33 cellular contexts compared by ENCODE assay signal in the genomic region with DNA sequence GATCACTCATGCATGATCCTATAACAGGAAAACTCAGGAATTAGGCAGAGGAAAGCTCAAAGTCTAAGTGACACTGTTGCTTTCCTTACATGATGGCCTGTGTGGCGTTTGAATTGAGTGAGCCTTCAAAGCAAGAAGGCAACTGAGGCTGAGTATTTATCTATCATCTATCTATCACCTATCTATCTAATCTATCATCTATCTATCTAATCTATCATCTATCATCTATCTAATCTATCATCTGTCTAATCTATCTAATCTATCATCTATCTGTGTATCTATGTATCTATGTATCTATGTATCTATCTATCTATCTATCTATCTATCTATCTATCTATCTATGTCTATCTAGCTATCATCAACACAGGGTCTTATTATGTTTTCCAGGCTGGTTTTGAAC.
"Had no signal": no experiment of that assay in that cellular context is flagged by ENCODE, and none has a peak within 500 bp of the region (broad histone marks: within the 10 kb centered on the region; RNA-seq: fewer than 3 reads in every experiment).

No MANE protein-coding gene starts in this region.

- H3K27me3 ChIP-seq: adrenal gland, ascending aorta, body of pancreas, brain microvascular endothelial cell, breast epithelium, cardiac muscle cell had no signal

- FAIRE-seq: astrocyte, bronchial epithelial cell had no signal

- ATAC-seq: activated naive CD4-positive, alpha-beta T cell treated with anti-CD3 and anti-CD28 coated beads, Interleukin-2, amount 50 U/mL, for 72 hours; activated naive CD8-positive, alpha-beta T cell treated with anti-CD3 and anti-CD28 coated beads, Interleukin-2, amount 50 U/mL, for 24 hours; activated T-cell treated with anti-CD3 and anti-CD28 coated beads, Interleukin-2, amount 50 U/mL, for 4 hours; activated T-cell treated with anti-CD3 and anti-CD28 coated beads, Interleukin-2, amount 50 U/mL, for 72 hours; activated T-helper 17 cell treated with anti-CD3 and anti-CD28 coated beads, Interleukin-2, amount 50 U/mL, for 72 hours; body of pancreas had no signal

- H3K9me3 ChIP-seq: adrenal gland, ascending aorta, body of pancreas, breast epithelium had no signal

- DNase-seq: activated effector memory CD4-positive, alpha-beta T cell treated with anti-CD3 and anti-CD28 coated beads, Interleukin-2, amount 50 U/mL, for 16 hours; activated effector memory CD4-positive, alpha-beta T cell treated with Interleukin-2 at 50 U/mL for 16 hours; activated gamma-delta T cell; activated gamma-delta T cell treated with Interleukin-2 at 50 U/mL for 16 hours; activated naive CD4-positive, alpha-beta T cell; activated naive CD4-positive, alpha-beta T cell treated with anti-CD3 and anti-CD28 coated beads for 36 hours; activated naive CD4-positive, alpha-beta T cell treated with anti-CD3 and anti-CD28 coated beads, Interleukin-2, amount 10 ng/mL, durations not matched to agents 7 days and 5 days; activated naive CD4-positive, alpha-beta T cell treated with anti-CD3 and anti-CD28 coated beads, Interleukin-2, amount 50 U/mL, for 16 hours; activated naive CD4-positive, alpha-beta T cell treated with Interleukin-2 at 50 U/mL for 16 hours; activated naive CD8-positive, alpha-beta T cell treated with anti-CD3 and anti-CD28 coated beads for 36 hours; activated naive CD8-positive, alpha-beta T cell treated with anti-CD3 and anti-CD28 coated beads, Interleukin-2, amount 10 ng/mL, durations not matched to agents 7 days and 5 days; activated naive CD8-positive, alpha-beta T cell treated with anti-CD3 and anti-CD28 coated beads, Interleukin-2, amount 50 U/mL, for 24 hours; activated T-cell treated with anti-CD3 and anti-CD28 coated beads, Interleukin-2, amount 50 U/mL, for 24 hours; activated T-cell treated with anti-CD3 and anti-CD28 coated beads, Interleukin-2, amount 50 U/mL, for 4 hours; activated T-cell treated with anti-CD3 and anti-CD28 coated beads, Interleukin-2, amount 50 U/mL, for 48 hours; activated T-cell treated with anti-CD3 and anti-CD28 coated beads, Interleukin-2, amount 50 U/mL, for 72 hours; adrenal gland; amniotic stem cell; amygdala; anterior cingulate cortex; aorta; body of pancreas; brain microvascular endothelial cell; caudate nucleus; central memory CD4-positive, alpha-beta T cell; cerebellar nuclear complex had no signal

- H3K4me1 ChIP-seq: adrenal gland, ascending aorta, body of pancreas, breast epithelium had no signal

- H3K36me3 ChIP-seq: adrenal gland, ascending aorta, brain microvascular endothelial cell, breast epithelium, cardiac muscle cell had no signal

- H3K27ac ChIP-seq: adrenal gland, ascending aorta, body of pancreas, brain microvascular endothelial cell, breast epithelium, cardiac muscle cell had no signal

- H3K4me3 ChIP-seq: adrenal gland, ascending aorta, body of pancreas, breast epithelium, cardiac muscle cell had no signal
